36 cellular contexts compared by ENCODE assay signal in genomic region chr11:5303643-5304042, GRCh38. TPM values are rescaled to one million over a fixed set of nuclear protein-coding genes. Genes with fewer than 3 reads are reported as not detected.
"Had no signal": no experiment of that assay in that cellular context is flagged by ENCODE, and none has a peak within 500 bp of the region (broad histone marks: within the 10 kb centered on the region; RNA-seq: fewer than 3 reads in every experiment).

No MANE protein-coding gene starts in this region.

- H3K27ac ChIP-seq: adrenal gland, body of pancreas, coronary artery, dorsolateral prefrontal cortex, esophagus squamous epithelium, gastroesophageal sphincter, heart right ventricle, hepatocyte had no signal

- H3K36me3 ChIP-seq: adrenal gland, esophagus squamous epithelium, gastroesophageal sphincter, heart right ventricle had no signal

- H3K27me3 ChIP-seq: adrenal gland, body of pancreas, dorsolateral prefrontal cortex, esophagus squamous epithelium, gastroesophageal sphincter, heart right ventricle, hepatocyte had no signal

- H3K4me3 ChIP-seq: adrenal gland, body of pancreas, coronary artery, dorsolateral prefrontal cortex, esophagus squamous epithelium, gastroesophageal sphincter, heart right ventricle, hepatocyte had no signal

- H3K4me1 ChIP-seq: adrenal gland, body of pancreas, esophagus squamous epithelium, gastroesophageal sphincter, heart right ventricle had no signal

- H3K9me3 ChIP-seq: adrenal gland, body of pancreas, esophagus squamous epithelium, gastroesophageal sphincter, heart right ventricle had no signal

- DNase-seq: activated CD4-positive, alpha-beta memory T cell treated with anti-CD3 and anti-CD28 coated beads for 36 hours; activated CD4-positive, alpha-beta T cell treated with anti-CD3 and anti-CD28 coated beads for 36 hours; activated CD4-positive, alpha-beta T cell treated with anti-CD3 and anti-CD28 coated beads, Interleukin-2, amount 10 ng/mL, durations not matched to agents 24 days and 14 days; activated CD4-positive, CD25-positive, alpha-beta regulatory T cell; activated CD4-positive, CD25-positive, alpha-beta regulatory T cell treated with anti-CD3 and anti-CD28 coated beads, Interleukin-2, amount 50 U/mL, for 72 hours; activated CD8-positive, alpha-beta memory T cell treated with anti-CD3 and anti-CD28 coated beads, Interleukin-2, amount 10 ng/mL, durations not matched to agents 7 days and 5 days; activated CD8-positive, alpha-beta memory T cell treated with anti-CD3 and anti-CD28 coated beads, Interleukin-2, amount 50 U/mL, for 4 hours; activated CD8-positive, alpha-beta T cell treated with anti-CD3 and anti-CD28 coated beads, Interleukin-2, amount 10 ng/mL, durations not matched to agents 7 days and 5 days; activated effector memory CD4-positive, alpha-beta T cell treated with anti-CD3 and anti-CD28 coated beads, Interleukin-2, amount 50 U/mL, for 16 hours; activated naive CD4-positive, alpha-beta T cell treated with anti-CD3 and anti-CD28 coated beads for 36 hours; activated naive CD8-positive, alpha-beta T cell treated with anti-CD3 and anti-CD28 coated beads for 36 hours; activated naive CD8-positive, alpha-beta T cell treated with anti-CD3 and anti-CD28 coated beads, Interleukin-2, amount 50 U/mL, for 24 hours; activated T-cell treated with anti-CD3 and anti-CD28 coated beads, Interleukin-2, amount 50 U/mL, for 1 hour; activated T-cell treated with anti-CD3 and anti-CD28 coated beads, Interleukin-2, amount 50 U/mL, for 48 hours; adrenal gland; amygdala; aorta; body of pancreas; caudate nucleus; cerebellar nuclear complex; dorsolateral prefrontal cortex; effector memory CD8-positive, alpha-beta T cell; esophagus squamous epithelium; foreskin melanocyte; heart right ventricle; T-helper 2 cell had no signal

- ATAC-seq: activated CD4-positive, alpha-beta T cell treated with anti-CD3 and anti-CD28 coated beads for 36 hours; activated CD8-positive, alpha-beta memory T cell treated with anti-CD3 and anti-CD28 coated beads, Interleukin-2, amount 10 ng/mL, durations not matched to agents 7 days and 5 days; activated CD8-positive, alpha-beta T cell treated with anti-CD3 and anti-CD28 coated beads, Interleukin-2, amount 10 ng/mL, durations not matched to agents 7 days and 5 days; activated naive CD8-positive, alpha-beta T cell treated with anti-CD3 and anti-CD28 coated beads, Interleukin-2, amount 50 U/mL, for 24 hours; body of pancreas; effector memory CD8-positive, alpha-beta T cell; gastroesophageal sphincter; heart right ventricle had no signal

RNA-seq across cellular contexts. Expression of gene OR51B4, which starts 1.9 kb away (rescaled TPM):
- total RNA-seq: activated CD4-positive, alpha-beta memory T cell treated with anti-CD3 and anti-CD28 coated beads for 36 hours; activated CD4-positive, alpha-beta T cell treated with anti-CD3 and anti-CD28 coated beads for 36 hours; activated CD4-positive, alpha-beta T cell treated with anti-CD3 and anti-CD28 coated beads, Interleukin-2, amount 10 ng/mL, durations not matched to agents 24 days and 14 days; activated CD8-positive, alpha-beta memory T cell treated with anti-CD3 and anti-CD28 coated beads for 36 hours; activated CD8-positive, alpha-beta memory T cell treated with anti-CD3 and anti-CD28 coated beads, Interleukin-2, amount 10 ng/mL, durations not matched to agents 7 days and 5 days; activated CD8-positive, alpha-beta T cell treated with anti-CD3 and anti-CD28 coated beads, Interleukin-2, amount 10 ng/mL, durations not matched to agents 7 days and 5 days; activated naive CD4-positive, alpha-beta T cell treated with anti-CD3 and anti-CD28 coated beads for 36 hours; activated naive CD8-positive, alpha-beta T cell treated with anti-CD3 and anti-CD28 coated beads for 36 hours; activated T-helper 1 cell treated with anti-CD3 and anti-CD28 coated beads, Interleukin-12 subunit alpha, Interleukin-12 subunit beta, Interleukin-2, Interleukin-4 antibody, amounts not matched to agents 30 ng/mL and 10 ng/mL and 1 ng/mL, durations not matched to agents 14 hours and 24 hours and 36 hours; activated T-helper 2 cell treated with anti-CD3 and anti-CD28 coated beads, Interferon-gamma antibody, Interleukin-2, Interleukin-4, amounts not matched to agents 10 μg/mL and 5 μg/mL and 100 μg/mL, durations not matched to agents 14 hours and 24 hours and 36 hours; aorta; esophagus squamous epithelium; gastroesophageal sphincter; glomerular endothelial cell; heart right ventricle; hepatocyte; T-helper 1 cell treated with Interleukin-12 subunit alpha and Interleukin-12 subunit beta and Interleukin-4 antibody, amounts not matched to agents 30 ng/mL and 1 ng/mL, for 36 hours had no signal

RNA-seq across cellular contexts. Expression of gene OR51B2, which starts 20.5 kb away (rescaled TPM):
- total RNA-seq: activated CD4-positive, alpha-beta memory T cell treated with anti-CD3 and anti-CD28 coated beads for 36 hours; activated CD4-positive, alpha-beta T cell treated with anti-CD3 and anti-CD28 coated beads for 36 hours; activated CD4-positive, alpha-beta T cell treated with anti-CD3 and anti-CD28 coated beads, Interleukin-2, amount 10 ng/mL, durations not matched to agents 24 days and 14 days; activated CD8-positive, alpha-beta memory T cell treated with anti-CD3 and anti-CD28 coated beads for 36 hours; activated CD8-positive, alpha-beta memory T cell treated with anti-CD3 and anti-CD28 coated beads, Interleukin-2, amount 10 ng/mL, durations not matched to agents 7 days and 5 days; activated CD8-positive, alpha-beta T cell treated with anti-CD3 and anti-CD28 coated beads, Interleukin-2, amount 10 ng/mL, durations not matched to agents 7 days and 5 days; activated naive CD4-positive, alpha-beta T cell treated with anti-CD3 and anti-CD28 coated beads for 36 hours; activated naive CD8-positive, alpha-beta T cell treated with anti-CD3 and anti-CD28 coated beads for 36 hours; activated T-helper 1 cell treated with anti-CD3 and anti-CD28 coated beads, Interleukin-12 subunit alpha, Interleukin-12 subunit beta, Interleukin-2, Interleukin-4 antibody, amounts not matched to agents 30 ng/mL and 10 ng/mL and 1 ng/mL, durations not matched to agents 14 hours and 24 hours and 36 hours; activated T-helper 2 cell treated with anti-CD3 and anti-CD28 coated beads, Interferon-gamma antibody, Interleukin-2, Interleukin-4, amounts not matched to agents 10 μg/mL and 5 μg/mL and 100 μg/mL, durations not matched to agents 14 hours and 24 hours and 36 hours; aorta; esophagus squamous epithelium; fibroblast of lung; fibroblast of villous mesenchyme; glomerular endothelial cell; heart right ventricle; hepatocyte; T-helper 1 cell treated with Interleukin-12 subunit alpha and Interleukin-12 subunit beta and Interleukin-4 antibody, amounts not matched to agents 30 ng/mL and 1 ng/mL, for 36 hours had no signal

RNA-seq across cellular contexts. Expression of gene HBE1, which starts 33.9 kb away (rescaled TPM):
- total RNA-seq: activated CD4-positive, alpha-beta memory T cell treated with anti-CD3 and anti-CD28 coated beads for 36 hours; activated CD4-positive, alpha-beta T cell treated with anti-CD3 and anti-CD28 coated beads for 36 hours; activated CD4-positive, alpha-beta T cell treated with anti-CD3 and anti-CD28 coated beads, Interleukin-2, amount 10 ng/mL, durations not matched to agents 24 days and 14 days; activated CD8-positive, alpha-beta memory T cell treated with anti-CD3 and anti-CD28 coated beads for 36 hours; activated CD8-positive, alpha-beta memory T cell treated with anti-CD3 and anti-CD28 coated beads, Interleukin-2, amount 10 ng/mL, durations not matched to agents 7 days and 5 days; activated CD8-positive, alpha-beta T cell treated with anti-CD3 and anti-CD28 coated beads, Interleukin-2, amount 10 ng/mL, durations not matched to agents 7 days and 5 days; activated naive CD4-positive, alpha-beta T cell treated with anti-CD3 and anti-CD28 coated beads for 36 hours; activated naive CD8-positive, alpha-beta T cell treated with anti-CD3 and anti-CD28 coated beads for 36 hours; activated T-helper 1 cell treated with anti-CD3 and anti-CD28 coated beads, Interleukin-12 subunit alpha, Interleukin-12 subunit beta, Interleukin-2, Interleukin-4 antibody, amounts not matched to agents 30 ng/mL and 10 ng/mL and 1 ng/mL, durations not matched to agents 14 hours and 24 hours and 36 hours; activated T-helper 2 cell treated with anti-CD3 and anti-CD28 coated beads, Interferon-gamma antibody, Interleukin-2, Interleukin-4, amounts not matched to agents 10 μg/mL and 5 μg/mL and 100 μg/mL, durations not matched to agents 14 hours and 24 hours and 36 hours; aorta; body of pancreas; esophagus squamous epithelium; glomerular endothelial cell; heart right ventricle; T-helper 1 cell treated with Interleukin-12 subunit alpha and Interleukin-12 subunit beta and Interleukin-4 antibody, amounts not matched to agents 30 ng/mL and 1 ng/mL, for 36 hours had no signal

RNA-seq across cellular contexts. Expression of gene OR51B5, which starts 39.7 kb away (rescaled TPM):
- total RNA-seq: activated CD4-positive, alpha-beta memory T cell treated with anti-CD3 and anti-CD28 coated beads for 36 hours; activated CD4-positive, alpha-beta T cell treated with anti-CD3 and anti-CD28 coated beads for 36 hours; activated CD4-positive, alpha-beta T cell treated with anti-CD3 and anti-CD28 coated beads, Interleukin-2, amount 10 ng/mL, durations not matched to agents 24 days and 14 days; activated CD8-positive, alpha-beta memory T cell treated with anti-CD3 and anti-CD28 coated beads for 36 hours; activated CD8-positive, alpha-beta T cell treated with anti-CD3 and anti-CD28 coated beads, Interleukin-2, amount 10 ng/mL, durations not matched to agents 7 days and 5 days; activated naive CD4-positive, alpha-beta T cell treated with anti-CD3 and anti-CD28 coated beads for 36 hours; activated naive CD8-positive, alpha-beta T cell treated with anti-CD3 and anti-CD28 coated beads for 36 hours; activated T-helper 1 cell treated with anti-CD3 and anti-CD28 coated beads, Interleukin-12 subunit alpha, Interleukin-12 subunit beta, Interleukin-2, Interleukin-4 antibody, amounts not matched to agents 30 ng/mL and 10 ng/mL and 1 ng/mL, durations not matched to agents 14 hours and 24 hours and 36 hours; activated T-helper 2 cell treated with anti-CD3 and anti-CD28 coated beads, Interferon-gamma antibody, Interleukin-2, Interleukin-4, amounts not matched to agents 10 μg/mL and 5 μg/mL and 100 μg/mL, durations not matched to agents 14 hours and 24 hours and 36 hours; body of pancreas; gastroesophageal sphincter; glomerular endothelial cell; T-helper 1 cell treated with Interleukin-12 subunit alpha and Interleukin-12 subunit beta and Interleukin-4 antibody, amounts not matched to agents 30 ng/mL and 1 ng/mL, for 36 hours had no signal

RNA-seq across cellular contexts. Expression of gene OR51B6, which starts 47.7 kb away (rescaled TPM):
- total RNA-seq: activated CD4-positive, alpha-beta memory T cell treated with anti-CD3 and anti-CD28 coated beads for 36 hours; activated CD4-positive, alpha-beta T cell treated with anti-CD3 and anti-CD28 coated beads for 36 hours; activated CD4-positive, alpha-beta T cell treated with anti-CD3 and anti-CD28 coated beads, Interleukin-2, amount 10 ng/mL, durations not matched to agents 24 days and 14 days; activated CD8-positive, alpha-beta memory T cell treated with anti-CD3 and anti-CD28 coated beads for 36 hours; activated CD8-positive, alpha-beta memory T cell treated with anti-CD3 and anti-CD28 coated beads, Interleukin-2, amount 10 ng/mL, durations not matched to agents 7 days and 5 days; activated CD8-positive, alpha-beta T cell treated with anti-CD3 and anti-CD28 coated beads, Interleukin-2, amount 10 ng/mL, durations not matched to agents 7 days and 5 days; activated naive CD4-positive, alpha-beta T cell treated with anti-CD3 and anti-CD28 coated beads for 36 hours; activated naive CD8-positive, alpha-beta T cell treated with anti-CD3 and anti-CD28 coated beads for 36 hours; activated T-helper 1 cell treated with anti-CD3 and anti-CD28 coated beads, Interleukin-12 subunit alpha, Interleukin-12 subunit beta, Interleukin-2, Interleukin-4 antibody, amounts not matched to agents 30 ng/mL and 10 ng/mL and 1 ng/mL, durations not matched to agents 14 hours and 24 hours and 36 hours; activated T-helper 2 cell treated with anti-CD3 and anti-CD28 coated beads, Interferon-gamma antibody, Interleukin-2, Interleukin-4, amounts not matched to agents 10 μg/mL and 5 μg/mL and 100 μg/mL, durations not matched to agents 14 hours and 24 hours and 36 hours; adrenal gland; aorta; body of pancreas; esophagus squamous epithelium; fibroblast of lung; fibroblast of villous mesenchyme; gastroesophageal sphincter; glomerular endothelial cell; heart right ventricle; hepatocyte; T-helper 1 cell treated with Interleukin-12 subunit alpha and Interleukin-12 subunit beta and Interleukin-4 antibody, amounts not matched to agents 30 ng/mL and 1 ng/mL, for 36 hours had no signal
